In genomic region chr17:77834170-77835115, GRCh38 we compare ENCODE assay signal across 8 cellular contexts.
DNase-seq lines count a peak whose midpoint lies in the region; ATAC-seq and TF ChIP-seq lines count a peak whose summit lies in the region.

No MANE protein-coding gene starts in this region.

- peaks cover 4% of the 10 kb centered on the region for H3K36me3 Mint-ChIP-seq in activated naive CD8-positive, alpha-beta T cell treated with anti-CD3 and anti-CD28 coated beads, Interleukin-2, amount 50 U/mL, for 24 hours (ENCODE audit: low read depth)

- H3K9me3 Mint-ChIP-seq in activated naive CD8-positive, alpha-beta T cell treated with anti-CD3 and anti-CD28 coated beads, Interleukin-2, amount 50 U/mL, for 24 hours: peaks cover 4% of the 10 kb centered on the region

- peaks cover 52% of the 10 kb centered on the region for H3K4me1 Mint-ChIP-seq in activated naive CD8-positive, alpha-beta T cell treated with anti-CD3 and anti-CD28 coated beads, Interleukin-2, amount 50 U/mL, for 24 hours

- H3K27me3 Mint-ChIP-seq in activated naive CD8-positive, alpha-beta T cell treated with anti-CD3 and anti-CD28 coated beads, Interleukin-2, amount 50 U/mL, for 24 hours: peaks cover 11% of the 10 kb centered on the region

- H3K4me3 Mint-ChIP-seq in activated naive CD8-positive, alpha-beta T cell treated with anti-CD3 and anti-CD28 coated beads, Interleukin-2, amount 50 U/mL, for 24 hours: no peak overlapping the region

- DNase-seq in AG08396 (ENCODE audit: low spot score): peak; percentile 87
- peak; percentile 86 for DNase-seq in HEK293T (ENCODE audit: extremely low spot score)
- peak; percentile 85 for DNase-seq in SW480 (ENCODE audit: low spot score)
- DNase-seq in activated naive CD8-positive, alpha-beta T cell treated with anti-CD3 and anti-CD28 coated beads, Interleukin-2, amount 50 U/mL, for 24 hours: peak; percentile 77
- peak; percentile 53 for DNase-seq in inferior parietal cortex (ENCODE audit: extremely low spot score)
- DNase-seq in stimulated activated CD4-positive, alpha-beta T cell treated with anti-CD3 and anti-CD28 coated beads, TNF-alpha, amount 100 ng/mL, for 1 hour (ENCODE audit: low read depth in 3 of 3, low spot score in 1 of 3): peak in 2 of 3 donors; percentile 30 to 31
- no peak for DNase-seq in pons (ENCODE audit: low spot score)

- H3K27ac Mint-ChIP-seq in activated naive CD8-positive, alpha-beta T cell treated with anti-CD3 and anti-CD28 coated beads, Interleukin-2, amount 50 U/mL, for 24 hours: peak overlapping the region; percentile 21

- POLR2A ChIA-PET in HEK293T (lab: Yijun Ruan, JAX): interaction anchor here (1.5 kb wide), 1 partner anchor 123 kb away, joined by 3 read pairs; no protein-coding TSS in a partner anchor

- CTCF ChIA-PET in HEK293T (lab: Yijun Ruan, JAX): interaction anchor here (1.2 kb wide), 1 partner anchor 27 kb away, joined by 5 read pairs; no protein-coding TSS in a partner anchor

- ATAC-seq in activated naive CD8-positive, alpha-beta T cell treated with anti-CD3 and anti-CD28 coated beads, Interleukin-2, amount 50 U/mL, for 24 hours: peak; percentile 89
- ATAC-seq in GM19397 (IDR thresholded peaks at IDR 0.05; ENCODE audit: unreplicated experiment): no peak

TF ChIP-seq in HEK293T, 16 proteins besides CTCF, POLR2A, EP300 and RAD21:
- TF ChIP-seq FOXK2 (IDR thresholded peaks at IDR 0.05): no peak
- TF ChIP-seq, protein P1, sequence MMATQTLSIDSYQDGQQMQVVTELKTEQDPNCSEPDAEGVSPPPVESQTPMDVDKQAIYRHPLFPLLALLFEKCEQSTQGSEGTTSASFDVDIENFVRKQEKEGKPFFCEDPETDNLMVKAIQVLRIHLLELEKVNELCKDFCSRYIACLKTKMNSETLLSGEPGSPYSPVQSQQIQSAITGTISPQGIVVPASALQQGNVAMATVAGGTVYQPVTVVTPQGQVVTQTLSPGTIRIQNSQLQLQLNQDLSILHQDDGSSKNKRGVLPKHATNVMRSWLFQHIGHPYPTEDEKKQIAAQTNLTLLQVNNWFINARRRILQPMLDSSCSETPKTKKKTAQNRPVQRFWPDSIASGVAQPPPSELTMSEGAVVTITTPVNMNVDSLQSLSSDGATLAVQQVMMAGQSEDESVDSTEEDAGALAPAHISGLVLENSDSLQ (IDR thresholded peaks at IDR 0.05): peak; percentile 19; the same call in 1 of the 2 replicates
- no peak for TF ChIP-seq L3MBTL2 (conservative IDR thresholded peaks at IDR 0.05)
- no peak for TF ChIP-seq TARDBP (IDR thresholded peaks at IDR 0.05)
